In the genomic region with DNA sequence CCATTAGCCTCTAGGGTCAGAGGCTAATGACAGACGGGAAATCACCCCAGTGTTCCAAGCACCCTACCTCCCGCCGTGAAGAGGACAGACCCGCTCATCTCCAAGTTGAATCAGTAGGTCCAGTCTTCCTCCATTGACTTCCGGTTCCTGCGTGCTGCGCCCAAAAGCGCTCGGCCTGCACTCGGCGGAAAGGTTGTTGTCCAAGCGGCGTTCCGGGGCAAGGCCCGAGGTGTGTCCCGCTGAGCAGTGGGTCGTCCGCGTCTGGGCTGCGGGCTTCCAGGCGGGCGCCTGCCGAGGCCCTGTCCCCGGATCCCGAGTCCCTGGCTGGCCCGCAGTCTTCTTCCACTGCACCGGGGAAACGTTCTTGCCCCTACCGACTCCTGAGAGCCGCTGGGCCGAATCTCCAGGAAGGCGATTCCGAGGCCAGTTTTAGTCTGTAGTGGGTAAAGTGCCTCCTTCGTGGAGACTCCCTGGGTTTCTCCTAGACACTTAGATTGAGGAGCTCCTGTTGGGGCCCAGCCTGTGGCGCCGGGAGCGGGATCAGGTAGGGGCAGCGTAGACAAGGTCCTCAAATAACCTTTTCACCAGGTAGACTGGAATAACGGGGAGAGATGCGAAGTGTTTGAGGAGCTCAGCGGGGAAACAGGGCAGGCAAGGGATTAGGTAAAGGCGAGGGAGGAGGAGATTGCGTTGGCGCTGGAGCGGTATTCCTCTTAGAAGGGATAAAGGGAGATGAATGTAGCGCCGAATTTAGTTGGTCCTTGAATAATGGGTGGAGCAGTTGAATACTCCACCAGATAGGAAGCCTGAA, we compare ENCODE assay signal across 8 cellular contexts. TPM values are rescaled to one million over a fixed set of nuclear protein-coding genes. Genes with fewer than 3 reads are reported as not detected.
DNase-seq lines count a peak whose midpoint lies in the region; ATAC-seq, FAIRE-seq and TF ChIP-seq lines count a peak whose summit lies in the region.

A gene with protein sequence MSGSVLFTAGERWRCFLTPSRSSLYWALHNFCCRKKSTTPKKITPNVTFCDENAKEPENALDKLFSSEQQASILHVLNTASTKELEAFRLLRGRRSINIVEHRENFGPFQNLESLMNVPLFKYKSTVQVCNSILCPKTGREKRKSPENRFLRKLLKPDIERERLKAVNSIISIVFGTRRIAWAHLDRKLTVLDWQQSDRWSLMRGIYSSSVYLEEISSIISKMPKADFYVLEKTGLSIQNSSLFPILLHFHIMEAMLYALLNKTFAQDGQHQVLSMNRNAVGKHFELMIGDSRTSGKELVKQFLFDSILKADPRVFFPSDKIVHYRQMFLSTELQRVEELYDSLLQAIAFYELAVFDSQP (minus strand): TSS at position 138 of the 811 bp plus-strand sequence. CDS start 40 bp downstream, at position 98.

- TF ChIP-seq CTCF in prostate gland (IDR thresholded peaks at IDR 0.05) = peak in 2 of 4 experiments; percentile 24

- DNase-seq in GM12892 (ENCODE audit: insufficient read length) = peak; percentile 82
- peak; percentile 89 for DNase-seq in NCI-H146 (lab: John Stamatoyannopoulos, UW)
- DNase-seq in T-helper 2 cell = peak; percentile 54 to 93 (median 76)
- DNase-seq in left ventricle myocardium superior = peak; percentile 93
- DNase-seq in prostate gland (ENCODE audit: low spot score) = peak; percentile 82
- peak; percentile 90 for DNase-seq in ureter (ENCODE audit: low spot score)

- H3K27ac ChIP-seq in angular gyrus (ENCODE audit: low read depth, low read length) (peak within 1 kb of the TSS; percentile 60), prostate gland (peak within 1 kb of the TSS; percentile 90)

- ATAC-seq in HG02852 (IDR thresholded peaks at IDR 0.05; ENCODE audit: unreplicated experiment) (peak; percentile 82), left ventricle myocardium superior (peak; percentile 99)

- peak within 1 kb of the TSS; percentile 57 to 70 for H3K4me3 ChIP-seq in prostate gland

- no peaks in the 10 kb centered on the region for H3K4me1 ChIP-seq in prostate gland (replicated peaks)

- under 1% methylated on average over 43 of the region's 47 CpGs for WGBS in prostate gland

- intact Hi-C loops in left ventricle myocardium superior (cut with micrococcal nuclease) = no loop called here
- intact Hi-C loops in prostate gland (cut with DNase I) = loop anchor here (5.0 kb wide), 1 partner anchor 304 kb away; no protein-coding TSS in a partner anchor

- no peaks in the 10 kb centered on the region for H3K36me3 ChIP-seq in prostate gland

- peak; percentile 94 for FAIRE-seq in GM12892 (lab: Jason Lieb, UNC)

- H3K9me3 ChIP-seq in prostate gland = no peaks in the 10 kb centered on the region

- peak; percentile 88; the same call in 1 of the 2 replicates for TF ChIP-seq POLR2A in GM12892 (IDR thresholded peaks at IDR 0.05; ENCODE audit: low read depth, low read length)
- peak; percentile 34 for TF ChIP-seq POLR2A in prostate gland (IDR thresholded peaks at IDR 0.05)

- H3K27me3 ChIP-seq in prostate gland (replicated peaks; ENCODE audit: insufficient read depth) = no peaks in the 10 kb centered on the region

RNA-seq across cellular contexts. Expression of the gene that starts here (rescaled TPM):
- 21.5 TPM for polyA plus RNA-seq in GM12892 (2012; ENCODE audit: missing spikeins)
- total RNA-seq in left ventricle myocardium superior = 14.2 TPM
- 1 to 10 TPM; 4.4 to 8.6 TPM for total RNA-seq in prostate gland
- total RNA-seq in ureter = 18.2 TPM

Comparison
In these comparisons a context has a peak if more than half of its experiments do, and no peak if none do; other contexts are left out.
1. Peak in every context shown above with its lines: DNase-seq, ATAC-seq, H3K4me3 ChIP-seq and H3K27ac ChIP-seq.